ENCODE assay signal across 9 cellular contexts in the genomic region with DNA sequence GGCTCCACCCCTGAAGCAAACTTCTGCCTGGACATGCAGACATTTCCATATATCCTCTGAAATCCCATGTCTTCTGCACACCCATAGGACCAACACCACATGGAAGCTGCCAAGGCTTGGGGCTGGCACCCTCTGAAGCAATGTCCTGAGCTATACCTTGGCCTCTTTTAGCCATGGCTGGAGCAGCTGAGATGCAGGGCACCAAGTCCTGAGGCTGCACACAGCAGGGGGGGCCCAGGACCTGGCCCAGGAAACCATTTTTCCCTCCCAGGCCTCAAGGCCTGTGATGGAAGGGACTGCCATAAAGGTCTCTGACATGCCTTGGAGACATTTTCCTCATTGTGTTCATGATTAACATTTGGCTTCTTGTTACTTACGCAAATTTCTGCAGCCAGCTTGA.
"Had no signal": no experiment of that assay in that cellular context is flagged by ENCODE, and none has a peak within 500 bp of the region (broad histone marks: within the 10 kb centered on the region; RNA-seq: fewer than 3 reads in every experiment).

No MANE protein-coding gene starts in this region.

- H3K27ac ChIP-seq: GM23248 had no signal

- H3K36me3 ChIP-seq: HAP-1 had no signal

- H3K4me1 ChIP-seq: HAP-1 had no signal

- ATAC-seq: GM23338, HCT116 had no signal

- H3K9me3 ChIP-seq: HAP-1 had no signal

- DNase-seq: GM23248, GOT3, H7, H9, HCEC 1CT, HFFc6 had no signal

- H3K4me3 ChIP-seq: GM23248, GM23338, HAP-1 had no signal
